8 cellular contexts compared by ENCODE assay signal in the genomic region with DNA sequence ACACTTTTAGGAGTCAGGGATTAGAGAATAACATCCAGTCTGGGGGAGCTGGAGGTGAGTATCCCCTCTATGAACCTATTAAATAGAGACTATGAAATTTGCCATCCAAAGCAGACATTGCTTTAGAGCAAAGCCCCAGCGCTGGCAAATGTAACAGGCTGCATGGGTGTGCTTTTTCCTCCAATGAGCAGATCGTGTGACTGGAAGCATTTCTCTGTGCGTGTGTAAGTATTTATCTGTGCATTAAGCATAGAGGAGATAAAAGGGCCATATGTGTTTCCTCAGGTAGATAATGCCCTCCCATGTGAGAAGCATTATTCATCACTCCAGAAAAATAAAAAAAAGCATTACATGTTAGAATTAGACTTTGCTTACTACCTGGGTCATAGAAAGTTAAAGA. TPM values are rescaled to one million over a fixed set of nuclear protein-coding genes. Genes with fewer than 3 reads are reported as not detected.
DNase-seq lines count a peak whose midpoint lies in the region; ATAC-seq and TF ChIP-seq lines count a peak whose summit lies in the region.

No MANE protein-coding gene starts in this region.

- H3K4me3 Mint-ChIP-seq in activated T-cell treated with anti-CD3 and anti-CD28 coated beads, Interleukin-2, amount 50 U/mL, for 24 hours = peak overlapping the region; percentile 77
- H3K4me3 Mint-ChIP-seq in naive thymus-derived CD4-positive, alpha-beta T cell = peak overlapping the region; percentile 83 to 98 (median 90)
- no peak overlapping the region for H3K4me3 Mint-ChIP-seq in mesothelial cell of epicardium

- peaks cover 46% of the 10 kb centered on the region for H3K4me1 Mint-ChIP-seq in activated T-cell treated with anti-CD3 and anti-CD28 coated beads, Interleukin-2, amount 50 U/mL, for 24 hours (ENCODE audit: low read depth)
- peaks cover 23 to 63% (median 52%) of the 10 kb centered on the region in 7 donors for H3K4me1 Mint-ChIP-seq in naive thymus-derived CD4-positive, alpha-beta T cell
- H3K4me1 Mint-ChIP-seq in mesothelial cell of epicardium = peaks cover 18% of the 10 kb centered on the region

- POLR2A ChIA-PET in naive thymus-derived CD4-positive, alpha-beta T cell (lab: Charles Lee) = interaction anchor here (0.8 to 2.8 kb wide), 4 partner anchors 37 to 67 kb away, joined by 3 to 12 read pairs (median 5); a partner anchor contains a TSS

- no peaks in the 10 kb centered on the region for H3K27me3 Mint-ChIP-seq in activated T-cell treated with anti-CD3 and anti-CD28 coated beads, Interleukin-2, amount 50 U/mL, for 24 hours
- no peaks in the 10 kb centered on the region for H3K27me3 Mint-ChIP-seq in naive thymus-derived CD4-positive, alpha-beta T cell
- no peaks in the 10 kb centered on the region for H3K27me3 Mint-ChIP-seq in mesothelial cell of epicardium (ENCODE audit: low read depth)

- no peak for TF ChIP-seq POLR2A in adrenal gland (IDR thresholded peaks at IDR 0.05)

- TF ChIP-seq CTCF in adrenal gland (IDR thresholded peaks at IDR 0.05) = no peak
- TF ChIP-seq CTCF in mesothelial cell of epicardium (IDR thresholded peaks at IDR 0.05; ENCODE audit: unreplicated experiment) = no peak

- peak overlapping the region in 2 of 4 donors; percentile 35 to 61 for H3K4me3 ChIP-seq in adrenal gland
- H3K4me3 ChIP-seq in naive thymus-derived CD4-positive, alpha-beta T cell (ENCODE audit: low read length) = peak overlapping the region; percentile 65

- no peak for DNase-seq in activated T-cell treated with anti-CD3 and anti-CD28 coated beads, Interleukin-2, amount 50 U/mL, for 24 hours
- DNase-seq in activated T-cell treated with anti-CD3 and anti-CD28 coated beads, Interleukin-2, amount 50 U/mL, for 1 hour = no peak
- DNase-seq in adrenal gland (no peak), activated gamma-delta T cell (lab: John Stamatoyannopoulos, UW) (no peak), mesothelial cell of epicardium (ENCODE audit: low spot score in 2 of 2, unreplicated experiment in 2 of 2) (no peak)
- peak in 1 of 9 donors; percentile 15 for DNase-seq in naive thymus-derived CD4-positive, alpha-beta T cell

- H3K36me3 Mint-ChIP-seq in activated T-cell treated with anti-CD3 and anti-CD28 coated beads, Interleukin-2, amount 50 U/mL, for 24 hours (ENCODE audit: low read depth) = peaks cover 3% of the 10 kb centered on the region
- H3K36me3 Mint-ChIP-seq in naive thymus-derived CD4-positive, alpha-beta T cell = peaks cover 0 to 13% (median 0%) of the 10 kb centered on the region in 5 donors
- no peaks in the 10 kb centered on the region for H3K36me3 Mint-ChIP-seq in mesothelial cell of epicardium

- H3K36me3 ChIP-seq in adrenal gland (replicated peaks in 1 of 2) = no peaks in the 10 kb centered on the region
- H3K36me3 ChIP-seq in naive thymus-derived CD4-positive, alpha-beta T cell (ENCODE audit: control insufficient read depth in 2 of 3, insufficient read depth in 3 of 3, low read length in 3 of 3) = no peaks in the 10 kb centered on the region

- CTCF ChIA-PET in naive thymus-derived CD4-positive, alpha-beta T cell (lab: Charles Lee) = no interaction called here

- ATAC-seq in HG03159 (IDR thresholded peaks at IDR 0.05; ENCODE audit: unreplicated experiment) (peak; percentile 20), HG03469 (IDR thresholded peaks at IDR 0.05; ENCODE audit: unreplicated experiment) (no peak)
- no peak for ATAC-seq in naive thymus-derived CD4-positive, alpha-beta T cell

- no peaks in the 10 kb centered on the region for H3K9me3 ChIP-seq in adrenal gland (replicated peaks in 1 of 3)
- no peaks in the 10 kb centered on the region for H3K9me3 ChIP-seq in naive thymus-derived CD4-positive, alpha-beta T cell (ENCODE audit: control insufficient read depth in 2 of 3, low read length in 3 of 3)

- H3K9me3 Mint-ChIP-seq in activated T-cell treated with anti-CD3 and anti-CD28 coated beads, Interleukin-2, amount 50 U/mL, for 24 hours = no peaks in the 10 kb centered on the region
- peaks cover 0 to 4% (median 0%) of the 10 kb centered on the region in 11 donors for H3K9me3 Mint-ChIP-seq in naive thymus-derived CD4-positive, alpha-beta T cell
- H3K9me3 Mint-ChIP-seq in mesothelial cell of epicardium = no peaks in the 10 kb centered on the region

- intact Hi-C loops in adrenal gland (cut with DNase I) = no loop called here
- intact Hi-C loops in naive thymus-derived CD4-positive, alpha-beta T cell (cut with micrococcal nuclease) = loop anchor here (1.0 to 2.0 kb wide), 4 partner anchors 18 to 50 kb away; no protein-coding TSS in a partner anchor

- 20 to 28% (median 24%) methylated on average over 3 of the region's 3 CpGs for whole genome bisulfite sequencing in adrenal gland, 4 donors

- peak overlapping the region; percentile 92 for H3K27ac Mint-ChIP-seq in activated T-cell treated with anti-CD3 and anti-CD28 coated beads, Interleukin-2, amount 50 U/mL, for 24 hours
- peak overlapping the region; percentile 78 to 97 (median 92) for H3K27ac Mint-ChIP-seq in naive thymus-derived CD4-positive, alpha-beta T cell
- no peak overlapping the region for H3K27ac Mint-ChIP-seq in mesothelial cell of epicardium

- peak overlapping the region in 3 of 5 donors; percentile 56 to 81 (median 72) for H3K27ac ChIP-seq in adrenal gland
- H3K27ac ChIP-seq in naive thymus-derived CD4-positive, alpha-beta T cell (ENCODE audit: low read depth, low read length) = peak overlapping the region; percentile 66

- H3K4me1 ChIP-seq in adrenal gland (replicated peaks in 1 of 2) = peaks cover 8 to 31% of the 10 kb centered on the region in 2 donors
- H3K4me1 ChIP-seq in naive thymus-derived CD4-positive, alpha-beta T cell (ENCODE audit: control insufficient read depth in 2 of 2, insufficient read depth in 2 of 2, low read length in 2 of 2) = peaks cover 0 to 7% of the 10 kb centered on the region in 2 donors

- H3K27me3 ChIP-seq in adrenal gland = no peaks in the 10 kb centered on the region
- no peaks in the 10 kb centered on the region for H3K27me3 ChIP-seq in naive thymus-derived CD4-positive, alpha-beta T cell (ENCODE audit: control insufficient read depth in 2 of 2, insufficient read depth in 2 of 2, low read length in 2 of 2)

RNA-seq across cellular contexts. Expression of a gene that starts 0.9 kb away (rescaled TPM):
- 10 to 100 TPM in 7 of 8 donors, 1 to 10 TPM in 1; 9.9 to 81.3 (median 20.4) TPM for total RNA-seq in adrenal gland
- polyA plus RNA-seq in adrenal gland = 10 to 100 TPM in 1 of 3 donors, 1 to 10 TPM in 2; 6.8 to 16.1 (median 8.6) TPM
- 10 to 100 TPM in 3 of 5 experiments, 1 to 10 TPM in 2; 3.0 to 26.8 (median 12.8) TPM for total RNA-seq in naive thymus-derived CD4-positive, alpha-beta T cell
- 1 to 10 TPM; 7.8 to 9.0 TPM for polyA plus RNA-seq in naive thymus-derived CD4-positive, alpha-beta T cell
- total RNA-seq in mesothelial cell of epicardium = 1.1 to 2.1 TPM (median 1.6 TPM) in 3 replicates

RNA-seq across cellular contexts. Expression of a gene that starts 52.2 kb away (rescaled TPM):
- total RNA-seq in adrenal gland (10 to 100 TPM in 1 of 8 donors, 1 to 10 TPM in 7; 5.5 to 10.0 (median 8.3) TPM), mesothelial cell of epicardium (10.0 to 10.9 TPM (median 10.3 TPM) in 3 replicates)
- polyA plus RNA-seq in adrenal gland = 1 to 10 TPM; 2.6 to 9.9 (median 3.2) TPM
- total RNA-seq in naive thymus-derived CD4-positive, alpha-beta T cell = 10 to 100 TPM; 10.3 to 19.8 (median 12.7) TPM
- polyA plus RNA-seq in naive thymus-derived CD4-positive, alpha-beta T cell = 1 to 10 TPM; 7.9 to 8.2 TPM

RNA-seq across cellular contexts. Expression of a gene that starts 55.1 kb away (rescaled TPM):
- total RNA-seq in adrenal gland (10 to 100 TPM in 6 of 8 donors, 1 to 10 TPM in 2; 5.9 to 16.7 (median 12.8) TPM), mesothelial cell of epicardium (7.0 to 7.2 TPM (median 7.2 TPM) in 3 replicates)
- 10 to 100 TPM in 2 of 3 donors, 1 to 10 TPM in 1; 9.8 to 20.1 (median 14.3) TPM for polyA plus RNA-seq in adrenal gland
- 10 to 100 TPM in 2 of 5 experiments, 1 to 10 TPM in 3; 2.7 to 10.4 (median 9.1) TPM for total RNA-seq in naive thymus-derived CD4-positive, alpha-beta T cell
- polyA plus RNA-seq in naive thymus-derived CD4-positive, alpha-beta T cell = 10 to 100 TPM in 1 of 2 donors, 1 to 10 TPM in 1; 6.1 to 10.1 TPM

Comparison
In these comparisons a context has a peak if more than half of its experiments do, and no peak if none do; other contexts are left out.
1. intact Hi-C loops: an anchor here in naive thymus-derived CD4-positive, alpha-beta T cell (1.0 to 2.0 kb wide); none called in adrenal gland.